Comparison of ENCODE assay signal across 13 cellular contexts in genomic region chr19:49969355-49969754, GRCh38. TPM values are rescaled to one million over a fixed set of nuclear protein-coding genes. Genes with fewer than 3 reads are reported as not detected.
DNase-seq lines count a peak whose midpoint lies in the region; ATAC-seq, FAIRE-seq and TF ChIP-seq lines count a peak whose summit lies in the region.
"Not testable (repeated sequence)": the region's sequence is repeated elsewhere in the genome, so short reads cannot be mapped to it uniquely, and the experiment has no call there.
"Had no signal": no experiment of that assay in that cellular context is flagged by ENCODE, and none has a peak within 500 bp of the region (broad histone marks: within the 10 kb centered on the region; RNA-seq: fewer than 3 reads in every experiment).

No MANE protein-coding gene starts in this region.

- not testable (repeated sequence) for TF ChIP-seq CTCF in mucosa of descending colon (IDR thresholded peaks at IDR 0.05); upper lobe of right lung (IDR thresholded peaks at IDR 0.05)

- H4K20me1 ChIP-seq in BLaER1 treated with 17β-estradiol and CSF1 and Interleukin-3, amounts not matched to agents 10 nM and 100 nM, result peaks cover 0 to 21% (median 0%) of the 10 kb centered on the region in 11 experiments; a peak in 2 of 22 replicates

- ATAC-seq in Right ventricle myocardium superior (ENCODE audit: poor library complexity) (peak; percentile 60), left colon (peak; percentile 36), mucosa of descending colon (peak; percentile 37), upper lobe of right lung (peak; percentile 88)

- intact Hi-C loops in Right ventricle myocardium superior (cut with DNase I); left colon (cut with DNase I, micrococcal nuclease); mucosa of descending colon (cut with DNase I, micrococcal nuclease); upper lobe of right lung (cut with DNase I): not testable (repeated sequence)

- H3K36me3 ChIP-seq in BLaER1 treated with 17β-estradiol and CSF1 and Interleukin-3, amounts not matched to agents 10 nM and 100 nM, result peaks cover 0 to 10% (median 0%) of the 10 kb centered on the region in 11 experiments; a peak in 2 of 22 replicates
- not testable (repeated sequence) for H3K36me3 ChIP-seq in mucosa of descending colon (ENCODE audit: low read depth); upper lobe of right lung

- H3K4me2 ChIP-seq in BLaER1 treated with 17β-estradiol and CSF1 and Interleukin-3, amounts not matched to agents 10 nM and 100 nM, result peak overlapping the region in 6 of 11 experiments; percentile 5 to 92 (median 77); a peak in 11 of 22 replicates

- peaks cover 21 to 86% (median 46%) of the 10 kb centered on the region in 10 experiments for H3K4me1 ChIP-seq in BLaER1 treated with 17β-estradiol and CSF1 and Interleukin-3, amounts not matched to agents 10 nM and 100 nM
- not testable (repeated sequence) for H3K4me1 ChIP-seq in mucosa of descending colon (ENCODE audit: low read depth); upper lobe of right lung

- peak overlapping the region in 3 of 11 experiments; percentile 33 to 48 (median 36); a peak in 3 of 22 replicates for H3K27ac ChIP-seq in BLaER1 treated with 17β-estradiol and CSF1 and Interleukin-3, amounts not matched to agents 10 nM and 100 nM
- H3K27ac ChIP-seq in upper lobe of right lung, result not testable (repeated sequence)

- H3K9me3 ChIP-seq in BLaER1 treated with 17β-estradiol and CSF1 and Interleukin-3, amounts not matched to agents 10 nM and 100 nM (replicated peaks in 1 of 11), result peaks cover 12 to 19% (median 16%) of the 10 kb centered on the region in 11 experiments; a peak in 20 of 22 replicates
- not testable (repeated sequence) for H3K9me3 ChIP-seq in mucosa of descending colon, upper lobe of right lung

- not testable (repeated sequence) for H3K27me3 ChIP-seq in BLaER1 treated with 17β-estradiol and CSF1 and Interleukin-3, amounts not matched to agents 10 nM and 100 nM; upper lobe of right lung

- DNase-seq in HTR-8/SVneo (ENCODE audit: insufficient read length, low spot score); left colon; upper lobe of right lung: not testable (repeated sequence)
- DNase-seq in NOMO-1 treated with DMSO at 0.1 percent for 48 hours (lab: John Stamatoyannopoulos, UW; ENCODE audit: unreplicated experiment) (peak; percentile 0), UCSD-AML1 (lab: John Stamatoyannopoulos, UW; ENCODE audit: unreplicated experiment) (peak; percentile 60), Right ventricle myocardium superior (peak; percentile 45), mucosa of descending colon (peak in 2 of 3 donors; percentile 16 to 28)

- peak; percentile 69 for FAIRE-seq in HTR-8/SVneo (lab: Jason Lieb, UNC)

- H3K4me3 ChIP-seq in BLaER1 treated with 17β-estradiol and CSF1 and Interleukin-3, amounts not matched to agents 10 nM and 100 nM; mucosa of descending colon; upper lobe of right lung: not testable (repeated sequence)

- H3K9ac ChIP-seq in BLaER1 treated with 17β-estradiol and CSF1 and Interleukin-3, amounts not matched to agents 10 nM and 100 nM, result not testable (repeated sequence)

RNA-seq across cellular contexts. Expression of gene SIGLEC11, which starts 8.4 kb away (rescaled TPM):
- 0.75 TPM for total RNA-seq in Right ventricle myocardium superior
- under 1 TPM; 0.40 to 0.75 TPM for total RNA-seq in left colon
- 1 to 10 TPM in 2 of 3 donors, under 1 TPM in 1; 0.49 to 2.0 (median 1.1) TPM for total RNA-seq in mucosa of descending colon
- total RNA-seq in upper lobe of right lung, result 2.5 TPM
- total RNA-seq: A172, B cell, H4, M059J, NCI-H460 had no signal

RNA-seq across cellular contexts. Expression of gene NUP62, which starts 40.1 kb away (rescaled TPM):
- total RNA-seq in Right ventricle myocardium superior, result 28.2 TPM
- total RNA-seq in left colon, result 10 to 100 TPM; 31.5 to 37.1 TPM
- 10 to 100 TPM; 34.1 to 41.0 (median 40.9) TPM for total RNA-seq in mucosa of descending colon
- total RNA-seq in upper lobe of right lung, result 39.3 TPM

RNA-seq across cellular contexts. Expression of gene ATF5, which starts 40.4 kb away (rescaled TPM):
- total RNA-seq in Right ventricle myocardium superior, result 7.2 TPM
- total RNA-seq in left colon, result 10 to 100 TPM; 13.2 to 16.7 TPM
- 10 to 100 TPM; 10.7 to 25.0 (median 16.1) TPM for total RNA-seq in mucosa of descending colon
- 14.1 TPM for total RNA-seq in upper lobe of right lung

RNA-seq across cellular contexts. Expression of gene VRK3, which starts 55.8 kb away (rescaled TPM):
- 22.2 TPM for total RNA-seq in Right ventricle myocardium superior
- total RNA-seq in left colon, result 10 to 100 TPM; 48.2 to 55.3 TPM
- 10 to 100 TPM; 53.8 to 72.9 (median 62.7) TPM for total RNA-seq in mucosa of descending colon
- total RNA-seq in upper lobe of right lung, result 39.5 TPM

RNA-seq across cellular contexts. Expression of gene ZNF473, which starts 56.5 kb away (rescaled TPM):
- total RNA-seq in Right ventricle myocardium superior, result 3.7 TPM
- 1 to 10 TPM; 4.9 to 5.9 TPM for total RNA-seq in left colon
- total RNA-seq in mucosa of descending colon, result 1 to 10 TPM; 5.2 to 9.2 (median 6.0) TPM
- 8.4 TPM for total RNA-seq in upper lobe of right lung

Comparison
In these comparisons a context has a peak if more than half of its experiments do, and no peak if none do; other contexts are left out.
1. ATAC-seq: peak in every context shown above with its lines; median percentile 88 in upper lobe of right lung; 60 in Right ventricle myocardium superior; 37 in mucosa of descending colon; 36 in left colon.